In genomic region chr12:71693651-71694050, GRCh38 we compare ENCODE assay signal across 8 cellular contexts. TPM values are rescaled to one million over a fixed set of nuclear protein-coding genes. Genes with fewer than 3 reads are reported as not detected.
A peak's percentile ranks its signal among the peaks of the same experiment; 100 is the strongest.
DNase-seq lines count a peak whose midpoint lies in the region; ATAC-seq and TF ChIP-seq lines count a peak whose summit lies in the region.
"Not testable (repeated sequence)": the region's sequence is repeated elsewhere in the genome, so short reads cannot be mapped to it uniquely, and the experiment has no call there.

No MANE protein-coding gene starts in this region.

- intact Hi-C loops in heart right ventricle (cut with DNase I), result not testable (repeated sequence)

- H3K27ac ChIP-seq in heart right ventricle, result peak overlapping the region in 6 of 10 donors; percentile 30 to 79 (median 62)

- H3K4me1 Mint-ChIP-seq in T-helper 17 cell, result peaks cover 13% of the 10 kb centered on the region
- peaks cover 55% of the 10 kb centered on the region for H3K4me1 Mint-ChIP-seq in stimulated activated memory B cell treated with anti-CD40 and anti-IgM and Interleukin-4, amounts not matched to agents 10 μg/mL and 1 μg/mL and 100 μg/mL, for 72 hours

- H3K4me3 ChIP-seq in heart right ventricle, result not testable (repeated sequence)

- TF ChIP-seq CTCF in heart right ventricle (IDR thresholded peaks at IDR 0.05), result not testable (repeated sequence)

- H3K27me3 ChIP-seq in heart right ventricle, result not testable (repeated sequence)

- peak overlapping the region; percentile 83 for H3K27ac Mint-ChIP-seq in T-helper 17 cell
- peak overlapping the region; percentile 81 for H3K27ac Mint-ChIP-seq in stimulated activated memory B cell treated with anti-CD40 and anti-IgM and Interleukin-4, amounts not matched to agents 10 μg/mL and 1 μg/mL and 100 μg/mL, for 72 hours

- not testable (repeated sequence) for H3K36me3 Mint-ChIP-seq in T-helper 17 cell (ENCODE audit: low read depth)
- H3K36me3 Mint-ChIP-seq in stimulated activated memory B cell treated with anti-CD40 and anti-IgM and Interleukin-4, amounts not matched to agents 10 μg/mL and 1 μg/mL and 100 μg/mL, for 72 hours, result peaks cover 15% of the 10 kb centered on the region

- DNase-seq in T-helper 17 cell, heart right ventricle: not testable (repeated sequence)

- WGBS in heart right ventricle, 2 donors, result 82 to 92% methylated on average over 5 of the region's 5 CpGs

- peaks cover 0 to 25% (median 9%) of the 10 kb centered on the region in 9 donors for H3K4me1 ChIP-seq in heart right ventricle

- H3K4me3 Mint-ChIP-seq in T-helper 17 cell, result not testable (repeated sequence)
- H3K4me3 Mint-ChIP-seq in stimulated activated memory B cell treated with anti-CD40 and anti-IgM and Interleukin-4, amounts not matched to agents 10 μg/mL and 1 μg/mL and 100 μg/mL, for 72 hours, result peak overlapping the region; percentile 57

- H3K9me3 Mint-ChIP-seq in stimulated activated memory B cell treated with anti-CD40 and anti-IgM and Interleukin-4, amounts not matched to agents 10 μg/mL and 1 μg/mL and 100 μg/mL, for 72 hours, result not testable (repeated sequence)

- H3K27me3 Mint-ChIP-seq in T-helper 17 cell; stimulated activated memory B cell treated with anti-CD40 and anti-IgM and Interleukin-4, amounts not matched to agents 10 μg/mL and 1 μg/mL and 100 μg/mL, for 72 hours: not testable (repeated sequence)

- ATAC-seq in GM18502 (IDR thresholded peaks at IDR 0.05; ENCODE audit: poor library complexity, unreplicated experiment) (peak; percentile 24), GM19351 (IDR thresholded peaks at IDR 0.05; ENCODE audit: unreplicated experiment) (peak; percentile 23), GM21717 (IDR thresholded peaks at IDR 0.05; ENCODE audit: unreplicated experiment) (peak; percentile 1), HG02970 (IDR thresholded peaks at IDR 0.05; ENCODE audit: low FRiP score, unreplicated experiment) (peak; percentile 10), HG03442 (IDR thresholded peaks at IDR 0.05; ENCODE audit: unreplicated experiment) (peak; percentile 14)
- ATAC-seq in T-helper 17 cell; heart right ventricle; stimulated activated memory B cell treated with anti-CD40 and anti-IgM and Interleukin-4, amounts not matched to agents 10 μg/mL and 1 μg/mL and 100 μg/mL, for 72 hours: not testable (repeated sequence)

- H3K9me3 ChIP-seq in T-helper 17 cell (ENCODE audit: control insufficient read depth, low read length, poor library complexity, severe bottlenecking); heart right ventricle: not testable (repeated sequence)

- H3K36me3 ChIP-seq in heart right ventricle, result peaks cover 0 to 48% (median 18%) of the 10 kb centered on the region in 9 donors

RNA-seq across cellular contexts. Expression of gene TMEM19, which starts 7.8 kb away (rescaled TPM):
- total RNA-seq in T-helper 17 cell (10 to 100 TPM; 11.8 to 12.3 TPM), heart right ventricle (10 to 100 TPM; 17.4 to 32.2 (median 27.6) TPM)
- polyA plus RNA-seq in heart right ventricle, result 1 to 10 TPM; 6.4 to 9.8 TPM

RNA-seq across cellular contexts. Expression of gene THAP2, which starts 29.6 kb away (rescaled TPM):
- total RNA-seq in T-helper 17 cell (10 to 100 TPM; 13.1 to 14.9 TPM), heart right ventricle (1 to 10 TPM; 4.3 to 9.7 (median 6.8) TPM)
- polyA plus RNA-seq in heart right ventricle, result 1 to 10 TPM; 2.3 to 2.8 TPM

RNA-seq across cellular contexts. Expression of gene ZFC3H1, which starts 30.0 kb away (rescaled TPM):
- total RNA-seq in T-helper 17 cell, result 100 to 1,000 TPM; 122 to 133 TPM
- total RNA-seq in heart right ventricle, result 10 to 100 TPM; 13.6 to 26.5 (median 17.2) TPM
- 10 to 100 TPM in 1 of 2 donors, 1 to 10 TPM in 1; 6.9 to 23.4 TPM for polyA plus RNA-seq in heart right ventricle

Comparison
In these comparisons a context has a peak if more than half of its experiments do, and no peak if none do; other contexts are left out.
1. RNA of gene ZFC3H1, which starts 30.0 kb away (total RNA-seq): 122 to 133 TPM in T-helper 17 cell; 13.6 to 26.5 TPM in heart right ventricle; every median in the first group is over 4 times any median in the second.